1 cellular context compared by ENCODE assay signal in genomic region chr1:246971322-246971721, GRCh38.
TF ChIP-seq lines count a peak whose summit lies in the region.

No MANE protein-coding gene starts in this region.

TF ChIP-seq in H1, 55 proteins besides CTCF, POLR2A, EP300 and RAD21:
- TF ChIP-seq ATF3 (IDR thresholded peaks at IDR 0.05; ENCODE audit: insufficient read depth, low read depth, low read length) = no peak
- TF ChIP-seq TCF12 (IDR thresholded peaks at IDR 0.05; ENCODE audit: low read depth, low read length) = 0 out of 2 replicates have a peak, but pooled peaks have one; percentile 22
